In genomic region chr2:159574246-159574645, GRCh38 we compare ENCODE assay signal across 14 cellular contexts. TPM values are rescaled to one million over a fixed set of nuclear protein-coding genes. Genes with fewer than 3 reads are reported as not detected.
DNase-seq lines count a peak whose midpoint lies in the region; ATAC-seq lines count a peak whose summit lies in the region.
"Had no signal": no experiment of that assay in that cellular context is flagged by ENCODE, and none has a peak within 500 bp of the region (broad histone marks: within the 10 kb centered on the region; RNA-seq: fewer than 3 reads in every experiment).

No MANE protein-coding gene starts in this region.

- H3K27ac ChIP-seq in naive thymus-derived CD4-positive, alpha-beta T cell (ENCODE audit: low read depth, low read length), result no peak overlapping the region

- CTCF ChIA-PET in naive thymus-derived CD4-positive, alpha-beta T cell (lab: Charles Lee), result no interaction called here

- ATAC-seq in naive thymus-derived CD4-positive, alpha-beta T cell, result peak; percentile 24
- ATAC-seq in GM21528 (IDR thresholded peaks at IDR 0.05; ENCODE audit: low FRiP score, unreplicated experiment) (no peak), HG03342 (IDR thresholded peaks at IDR 0.05; ENCODE audit: unreplicated experiment) (no peak)
- ATAC-seq in naive thymus-derived CD8-positive, alpha-beta T cell, result no peak
- ATAC-seq: mucosa of descending colon had no signal

- peaks cover 0 to 25% (median 6%) of the 10 kb centered on the region in 11 donors for H3K9me3 Mint-ChIP-seq in naive thymus-derived CD4-positive, alpha-beta T cell
- peaks cover 6 to 29% (median 14%) of the 10 kb centered on the region in 9 donors for H3K9me3 Mint-ChIP-seq in naive thymus-derived CD8-positive, alpha-beta T cell

- no peaks in the 10 kb centered on the region for H3K9me3 ChIP-seq in naive thymus-derived CD4-positive, alpha-beta T cell (ENCODE audit: control insufficient read depth in 2 of 3, low read length in 3 of 3)
- H3K9me3 ChIP-seq: mucosa of descending colon had no signal

- peaks cover 0 to 2% (median 0%) of the 10 kb centered on the region in 7 donors for H3K4me1 Mint-ChIP-seq in naive thymus-derived CD4-positive, alpha-beta T cell
- H3K4me1 Mint-ChIP-seq in naive thymus-derived CD8-positive, alpha-beta T cell, result no peaks in the 10 kb centered on the region

- no peaks in the 10 kb centered on the region for H3K27me3 ChIP-seq in naive thymus-derived CD4-positive, alpha-beta T cell (ENCODE audit: control insufficient read depth in 2 of 2, insufficient read depth in 2 of 2, low read length in 2 of 2)

- H3K36me3 Mint-ChIP-seq in naive thymus-derived CD4-positive, alpha-beta T cell, result peaks cover 0 to 29% (median 17%) of the 10 kb centered on the region in 5 donors
- H3K36me3 Mint-ChIP-seq in naive thymus-derived CD8-positive, alpha-beta T cell, result peaks cover 13 to 26% (median 17%) of the 10 kb centered on the region in 3 donors

- H3K27me3 Mint-ChIP-seq in naive thymus-derived CD4-positive, alpha-beta T cell, result peaks cover 0 to 2% (median 0%) of the 10 kb centered on the region in 5 donors
- H3K27me3 Mint-ChIP-seq in naive thymus-derived CD8-positive, alpha-beta T cell, result peaks cover 0 to 4% (median 0%) of the 10 kb centered on the region in 5 donors
- H3K27me3 Mint-ChIP-seq: stimulated activated naive CD8-positive, alpha-beta T cell treated with anti-CD3 and anti-CD28 coated beads, Interleukin-15, Interleukin-2, amounts not matched to agents 100 ng/mL and 50 ng/mL, for 24 hours had no signal

- no peaks in the 10 kb centered on the region for H3K4me1 ChIP-seq in naive thymus-derived CD4-positive, alpha-beta T cell (ENCODE audit: control insufficient read depth in 2 of 2, insufficient read depth in 2 of 2, low read length in 2 of 2)

- no peak overlapping the region for H3K4me3 Mint-ChIP-seq in naive thymus-derived CD4-positive, alpha-beta T cell
- no peak overlapping the region for H3K4me3 Mint-ChIP-seq in naive thymus-derived CD8-positive, alpha-beta T cell
- H3K4me3 Mint-ChIP-seq: stimulated activated naive CD8-positive, alpha-beta T cell treated with anti-CD3 and anti-CD28 coated beads, Interleukin-15, Interleukin-2, amounts not matched to agents 100 ng/mL and 50 ng/mL, for 24 hours had no signal

- H3K27ac Mint-ChIP-seq in naive thymus-derived CD4-positive, alpha-beta T cell, result no peak overlapping the region
- no peak overlapping the region for H3K27ac Mint-ChIP-seq in naive thymus-derived CD8-positive, alpha-beta T cell
- H3K27ac Mint-ChIP-seq: stimulated activated naive CD8-positive, alpha-beta T cell treated with anti-CD3 and anti-CD28 coated beads, Interleukin-15, Interleukin-2, amounts not matched to agents 100 ng/mL and 50 ng/mL, for 24 hours had no signal

- no peak overlapping the region for H3K4me3 ChIP-seq in naive thymus-derived CD4-positive, alpha-beta T cell (ENCODE audit: low read length)
- H3K4me3 ChIP-seq: mucosa of descending colon had no signal

- intact Hi-C loops in naive thymus-derived CD4-positive, alpha-beta T cell (cut with micrococcal nuclease), result no loop called here

- POLR2A ChIA-PET in naive thymus-derived CD4-positive, alpha-beta T cell (lab: Charles Lee), result no interaction called here
- POLR2A ChIA-PET in naive thymus-derived CD8-positive, alpha-beta T cell (lab: Charles Lee), result no interaction called here

- peak; percentile 57 for DNase-seq in CD1c-positive myeloid dendritic cell (ENCODE audit: extremely low spot score)
- peak; percentile 57 for DNase-seq in LHCN-M2 (ENCODE audit: low read depth)
- peak; percentile 24 for DNase-seq in dedifferentiated amniotic fluid mesenchymal stem cell (ENCODE audit: extremely low spot score)
- no peak for DNase-seq in naive thymus-derived CD4-positive, alpha-beta T cell
- DNase-seq in naive thymus-derived CD8-positive, alpha-beta T cell, result no peak
- DNase-seq: activated CD4-positive, alpha-beta T cell treated with anti-CD3 and anti-CD28 coated beads for 4 hours; activated T-cell treated with anti-CD3 and anti-CD28 coated beads for 4 hours; mucosa of descending colon; NCI-H2081; NCI-H82; T1000 had no signal

- no peaks in the 10 kb centered on the region for H3K36me3 ChIP-seq in naive thymus-derived CD4-positive, alpha-beta T cell (ENCODE audit: control insufficient read depth in 2 of 3, insufficient read depth in 3 of 3, low read length in 3 of 3)

RNA-seq across cellular contexts. Expression of gene BAZ2B, which starts 42.1 kb away (rescaled TPM):
- 28.1 and 37.4 TPM in 2 replicates for total RNA-seq in LHCN-M2 (2014; rRNA removed)
- 6.9 TPM for polyA plus RNA-seq in LHCN-M2 (2012)
- total RNA-seq in naive thymus-derived CD4-positive, alpha-beta T cell, result 10 to 100 TPM in 4 of 5 experiments, 1 to 10 TPM in 1; 9.9 to 57.4 (median 21.6) TPM
- polyA plus RNA-seq in naive thymus-derived CD4-positive, alpha-beta T cell, result 10 to 100 TPM; 10.4 to 12.6 TPM
- total RNA-seq in naive thymus-derived CD8-positive, alpha-beta T cell, result 10 to 100 TPM; 24.4 to 30.4 TPM
- 10 to 100 TPM in 2 of 3 donors, 1 to 10 TPM in 1; 6.3 to 14.7 (median 12.3) TPM for polyA plus RNA-seq in naive thymus-derived CD8-positive, alpha-beta T cell

Comparison
In these comparisons a context has a peak if more than half of its experiments do, and no peak if none do; other contexts are left out.
1. DNase-seq: peak in CD1c-positive myeloid dendritic cell (single experiment), LHCN-M2 (single experiment) and dedifferentiated amniotic fluid mesenchymal stem cell (single experiment); none in naive thymus-derived CD4-positive, alpha-beta T cell (0 of 9) and naive thymus-derived CD8-positive, alpha-beta T cell (0 of 10).